24 cellular contexts compared by ENCODE assay signal in genomic region chr22:21802673-21803072, GRCh38.
"Had no signal": no experiment of that assay in that cellular context is flagged by ENCODE, and none has a peak within 500 bp of the region (broad histone marks: within the 10 kb centered on the region; RNA-seq: fewer than 3 reads in every experiment).

No MANE protein-coding gene starts in this region.

- H3K9me3 ChIP-seq: gastrocnemius medialis, heart left ventricle, left ventricle myocardium inferior, lower lobe of right lung, ovary, psoas muscle, sigmoid colon, suprapubic skin, transverse colon, vagina had no signal

- H3K27ac Mint-ChIP-seq: nephron had no signal

- H3K4me3 ChIP-seq: coronary artery, gastrocnemius medialis, heart left ventricle, hepatocyte, left ventricle myocardium inferior, lower lobe of right lung, ovary, psoas muscle, sigmoid colon, suprapubic skin, transverse colon, vagina had no signal

- H3K27me3 ChIP-seq: gastrocnemius medialis, heart left ventricle, hepatocyte, ovary, sigmoid colon, suprapubic skin, transverse colon, vagina had no signal

- H3K36me3 ChIP-seq: ovary had no signal

- H3K9me3 Mint-ChIP-seq: nephron; stimulated activated effector memory CD8-positive, alpha-beta T cell treated with anti-CD3 and anti-CD28 coated beads, Interleukin-12 subunit alpha, Interleukin-12 subunit beta, amount 100 ng/mL, for 72 hours had no signal

- H3K4me1 ChIP-seq: vagina had no signal

- DNase-seq: central memory CD4-positive, alpha-beta T cell; gastrocnemius medialis; heart left ventricle; left colon; left ventricle myocardium inferior; lower lobe of right lung; occipital lobe; ovary; posterior cingulate gyrus; psoas muscle; right cardiac atrium; sigmoid colon; stimulated activated CD4-positive, alpha-beta T cell treated with anti-CD3 and anti-CD28 coated beads, Interleukin-2, amount 100 ng/mL, for 24 hours; stimulated activated CD4-positive, alpha-beta T cell treated with anti-CD3 and anti-CD28 coated beads, Interleukin-4, amount 100 ng/mL, for 24 hours; stimulated activated naive CD8-positive, alpha-beta T cell treated with anti-CD3 and anti-CD28 coated beads, Interleukin-15, Interleukin-2, amounts not matched to agents 100 U/mL and 50 U/mL, for 24 hours; transverse colon had no signal

- H3K4me3 Mint-ChIP-seq: nephron; stimulated activated effector memory CD8-positive, alpha-beta T cell treated with anti-CD3 and anti-CD28 coated beads, Interleukin-12 subunit alpha, Interleukin-12 subunit beta, amount 100 ng/mL, for 72 hours had no signal

- ATAC-seq: esophagus mucosa; gastrocnemius medialis; heart left ventricle; left colon; lower lobe of right lung; psoas muscle; right cardiac atrium; stimulated activated naive CD8-positive, alpha-beta T cell treated with anti-CD3 and anti-CD28 coated beads, Interleukin-15, Interleukin-2, amounts not matched to agents 100 U/mL and 50 U/mL, for 24 hours had no signal

- H3K27ac ChIP-seq: coronary artery, epithelial cell of prostate, gastrocnemius medialis, heart left ventricle, hepatocyte, left ventricle myocardium inferior, lower lobe of right lung, ovary, psoas muscle, sigmoid colon, suprapubic skin, transverse colon, vagina had no signal
